Comparison of ENCODE assay signal across 8 cellular contexts in genomic region chr2:20052229-20052871, GRCh38. TPM values are rescaled to one million over a fixed set of nuclear protein-coding genes. Genes with fewer than 3 reads are reported as not detected.
DNase-seq lines count a peak whose midpoint lies in the region; ATAC-seq and TF ChIP-seq lines count a peak whose summit lies in the region.

No MANE protein-coding gene starts in this region.

- peak overlapping the region; percentile 99 for H3K27ac ChIP-seq in CD4-positive, alpha-beta T cell (ENCODE audit: low read depth, low read length)
- H3K27ac ChIP-seq in cingulate gyrus (ENCODE audit: low read depth, low read length): peak overlapping the region; percentile 100
- H3K27ac ChIP-seq in neural progenitor cell: peak overlapping the region; percentile 91

- POLR2A ChIA-PET in CD4-positive, alpha-beta T cell (lab: Charles Lee): interaction anchor here (1.4 to 2.4 kb wide), 4 partner anchors 62 to 1492 kb away, joined by 4 to 15 read pairs (median 12); partner anchors contain the start of genes HS1BP3, RDH14, TTC32 and WDR35

- peaks cover 32% of the 10 kb centered on the region for H3K27me3 Mint-ChIP-seq in CD4-positive, alpha-beta T cell
- no peaks in the 10 kb centered on the region for H3K27me3 Mint-ChIP-seq in neural progenitor cell (ENCODE audit: insufficient read depth, low read depth)

- no peak for DNase-seq in CD4-positive, alpha-beta T cell
- DNase-seq in MG63: no peak
- DNase-seq in neural progenitor cell (ENCODE audit: low spot score): no peak
- no peak for DNase-seq in NCI-H1436 (lab: John Stamatoyannopoulos, UW)
- no peak for DNase-seq in HuH-7.5 (ENCODE audit: low spot score)

- H3K36me3 ChIP-seq in MG63 (peaks cover 23% of the 10 kb centered on the region), neural progenitor cell (no peaks in the 10 kb centered on the region)

- intact Hi-C loops in CD4-positive, alpha-beta T cell (cut with DNase I, micrococcal nuclease): loop anchor here (5.0 to 10.0 kb wide), 5 partner anchors 300 to 1490 kb away; partner anchors contain the start of genes RDH14 (in 2 of the 2), HS1BP3 (in 1 of the 2) and PUM2 (in 1 of the 2)

- ATAC-seq in CD4-positive, alpha-beta T cell (ENCODE audit: poor library complexity): no peak
- ATAC-seq in GM19467 (IDR thresholded peaks at IDR 0.05; ENCODE audit: unreplicated experiment): no peak
- no peak for ATAC-seq in GM19397 (IDR thresholded peaks at IDR 0.05; ENCODE audit: unreplicated experiment)

- H3K27ac Mint-ChIP-seq in CD4-positive, alpha-beta T cell: no peak overlapping the region
- no peak overlapping the region for H3K27ac Mint-ChIP-seq in neural progenitor cell

- peaks cover 40% of the 10 kb centered on the region for H3K79me2 ChIP-seq in neural progenitor cell (ENCODE audit: low read depth)

- H3K4me1 Mint-ChIP-seq in CD4-positive, alpha-beta T cell (ENCODE audit: low read depth): peaks cover 29% of the 10 kb centered on the region
- H3K4me1 Mint-ChIP-seq in neural progenitor cell: peaks cover 21% of the 10 kb centered on the region

- H3K9me3 ChIP-seq in CD4-positive, alpha-beta T cell (ENCODE audit: control insufficient read depth, low read length): no peaks in the 10 kb centered on the region
- no peaks in the 10 kb centered on the region; the same call in 1 of the 2 replicates for H3K9me3 ChIP-seq in MG63
- no peaks in the 10 kb centered on the region for H3K9me3 ChIP-seq in neural progenitor cell (ENCODE audit: low read depth)

- peaks cover 11% of the 10 kb centered on the region for H3K36me3 Mint-ChIP-seq in CD4-positive, alpha-beta T cell (ENCODE audit: low read depth)
- H3K36me3 Mint-ChIP-seq in neural progenitor cell: peaks cover 5% of the 10 kb centered on the region

- no peaks in the 10 kb centered on the region for H3K9me3 Mint-ChIP-seq in CD4-positive, alpha-beta T cell
- H3K9me3 Mint-ChIP-seq in neural progenitor cell: no peaks in the 10 kb centered on the region

- H3K4me2 ChIP-seq in neural progenitor cell: peak overlapping the region; percentile 73

- peaks cover 9% of the 10 kb centered on the region for H3K27me3 ChIP-seq in CD4-positive, alpha-beta T cell (ENCODE audit: control insufficient read depth, insufficient read depth, low read length)
- H3K27me3 ChIP-seq in MG63: no peaks in the 10 kb centered on the region
- peaks cover 3% of the 10 kb centered on the region for H3K27me3 ChIP-seq in neural progenitor cell

- TF ChIP-seq CTCF in CD4-positive, alpha-beta T cell (IDR thresholded peaks at IDR 0.05): no peak
- TF ChIP-seq CTCF in neural progenitor cell (IDR thresholded peaks at IDR 0.05): no peak

- peak overlapping the region; percentile 94 for H2AFZ ChIP-seq in neural progenitor cell (replicated peaks)

- H3K4me1 ChIP-seq in neural progenitor cell: peaks cover 30% of the 10 kb centered on the region

- H3K4me3 Mint-ChIP-seq in CD4-positive, alpha-beta T cell: no peak overlapping the region
- no peak overlapping the region for H3K4me3 Mint-ChIP-seq in neural progenitor cell

- CTCF ChIA-PET in CD4-positive, alpha-beta T cell (lab: Charles Lee): interaction anchor here (1.2 kb wide), 1 partner anchor 37 kb away, joined by 3 read pairs; no protein-coding TSS in a partner anchor

- peak overlapping the region; percentile 48 for H3K9ac ChIP-seq in neural progenitor cell

- H3K4me3 ChIP-seq in MG63 (peak overlapping the region; percentile 78), neural progenitor cell (peak overlapping the region; percentile 92)

- peaks cover 40% of the 10 kb centered on the region for H3F3A ChIP-seq in neural progenitor cell (ENCODE audit: low read depth)

- H4K20me1 ChIP-seq in neural progenitor cell (ENCODE audit: low read depth): peaks cover 24% of the 10 kb centered on the region

RNA-seq across cellular contexts. Expression of gene LAPTM4A, which starts 0.9 kb away (rescaled TPM):
- total RNA-seq in CD4-positive, alpha-beta T cell: 10 to 100 TPM; 59.4 to 62.0 TPM
- total RNA-seq in MG63 (2014; rRNA removed; shearing (Covaris generic); ENCODE audit: low replicate concordance): 174 and 250 TPM in 2 replicates
- total RNA-seq in neural progenitor cell (ENCODE audit: low replicate concordance): 170 and 205 TPM in 2 replicates

RNA-seq across cellular contexts. Expression of gene MATN3, which starts 39.9 kb away (rescaled TPM):
- total RNA-seq in CD4-positive, alpha-beta T cell: not detected
- total RNA-seq in MG63 (2014; rRNA removed; shearing (Covaris generic); ENCODE audit: low replicate concordance): 0.15 and 0.76 TPM in 2 replicates
- total RNA-seq in neural progenitor cell (ENCODE audit: low replicate concordance): 0.45 and 1.7 TPM in 2 replicates
